ENCODE assay signal across 1 cellular context in genomic region chr5:35246928-35247644, GRCh38.
TF ChIP-seq lines count a peak whose summit lies in the region.

No MANE protein-coding gene starts in this region.

TF ChIP-seq in SK-N-SH treated with all-trans-retinoic acid at 6 μM for 48 hours, 23 proteins besides CTCF, POLR2A, EP300 and RAD21 (continued from another document):
- no peak for TF ChIP-seq POU6F1 (CRISPR knock-in tag; IDR thresholded peaks at IDR 0.05; ENCODE audit: borderline replicate concordance, low read depth)
- TF ChIP-seq OSR1 (CRISPR knock-in tag; IDR thresholded peaks at IDR 0.05): no peak
- no peak for TF ChIP-seq BACH2 (CRISPR knock-in tag; IDR thresholded peaks at IDR 0.05; ENCODE audit: borderline replicate concordance)
- no peak for TF ChIP-seq CREB5 (CRISPR knock-in tag; IDR thresholded peaks at IDR 0.05; ENCODE audit: low read depth)
TF ChIP-seq in SK-N-SH treated with all-trans-retinoic acid at 6 μM for 48 hours: peak in this region for 0.
